35 cellular contexts compared by ENCODE assay signal in genomic region chr4:42561031-42561430, GRCh38.
DNase-seq lines count a peak whose midpoint lies in the region; ATAC-seq, FAIRE-seq and TF ChIP-seq lines count a peak whose summit lies in the region.
"Had no signal": no experiment of that assay in that cellular context is flagged by ENCODE, and none has a peak within 500 bp of the region (broad histone marks: within the 10 kb centered on the region; RNA-seq: fewer than 3 reads in every experiment).

No MANE protein-coding gene starts in this region.

- ATAC-seq in left lung (peak; percentile 44), lower lobe of right lung (peak; percentile 19 to 49), upper lobe of right lung (peak; percentile 37), GM21825 (IDR thresholded peaks at IDR 0.05; ENCODE audit: unreplicated experiment) (no peak)
- ATAC-seq: A549 had no signal

- H3K27me3 ChIP-seq in left lung (no peaks in the 10 kb centered on the region), lower lobe of right lung (ENCODE audit: low read depth) (no peaks in the 10 kb centered on the region), upper lobe of right lung (no peaks in the 10 kb centered on the region)
- H3K27me3 ChIP-seq: BE2C; BLaER1; BLaER1 treated with 17β-estradiol and CSF1 and Interleukin-3, amounts not matched to agents 10 nM and 100 nM had no signal

- no peaks in the 10 kb centered on the region for H3K9me3 ChIP-seq in left lung
- H3K9me3 ChIP-seq in lower lobe of right lung, result no peaks in the 10 kb centered on the region
- H3K9me3 ChIP-seq in upper lobe of right lung, result no peaks in the 10 kb centered on the region
- H3K9me3 ChIP-seq: A549, BE2C, BLaER1, Caco-2 had no signal

- H3K36me3 ChIP-seq in left lung (peaks cover 0 to 10% of the 10 kb centered on the region in 2 donors), lower lobe of right lung (peaks cover 5% of the 10 kb centered on the region), upper lobe of right lung (no peaks in the 10 kb centered on the region)

- DNase-seq in left lung, result peak in 1 of 2 donors; percentile 33
- no peak for DNase-seq in lower lobe of right lung
- DNase-seq in upper lobe of right lung, result no peak
- no peak for DNase-seq in urothelium cell line (ENCODE audit: low spot score)
- DNase-seq in HT-29 (ENCODE audit: low spot score), result no peak
- no peak for DNase-seq in NCI-H2081 treated with DMSO at 0.1 percent for 48 hours (lab: John Stamatoyannopoulos, UW)
- DNase-seq in stimulated activated CD4-positive, alpha-beta T cell treated with anti-CD3 and anti-CD28 coated beads, Interleukin-4, amount 100 ng/mL, for 4 hours, result no peak
- DNase-seq: 8988T; ACHN; AML-193; BE2C; C1 segment of cervical spinal cord; Caco-2; Calu3; CD4-positive, alpha-beta memory T cell; CD4-positive, alpha-beta T cell; CD4-positive, CD25-positive, alpha-beta regulatory T cell; CD8-positive, alpha-beta memory T cell; CD8-positive, alpha-beta T cell; COR-L47; DMS 273 treated with DMSO at 0.1 percent for 48 hours; DMS153; DMS53; DMS79; DMS79 treated with DMSO at 0.1 percent for 48 hours; DND-41; EL had no signal

- no peak for TF ChIP-seq CTCF in left lung (IDR thresholded peaks at IDR 0.05)
- no peak for TF ChIP-seq CTCF in lower lobe of right lung (IDR thresholded peaks at IDR 0.05)
- no peak for TF ChIP-seq CTCF in upper lobe of right lung (IDR thresholded peaks at IDR 0.05)

- H3K27ac ChIP-seq in left lung, result no peak overlapping the region
- no peak overlapping the region for H3K27ac ChIP-seq in lower lobe of right lung
- H3K27ac ChIP-seq in upper lobe of right lung, result no peak overlapping the region
- H3K27ac ChIP-seq: 22Rv1; A549; BLaER1; BLaER1 treated with 17β-estradiol and CSF1 and Interleukin-3, amounts not matched to agents 10 nM and 100 nM; C4-2B had no signal

- intact Hi-C loops in left lung (cut with DNase I) (no loop called here), lower lobe of right lung (cut with DNase I) (loop anchor here (10.0 kb wide), 1 partner anchor 184 kb away; no protein-coding TSS in a partner anchor), upper lobe of right lung (cut with DNase I) (no loop called here)

- peak; percentile 35 for FAIRE-seq in urothelium cell line (lab: Jason Lieb, UNC)
- FAIRE-seq: A204.1, A549, D721Med had no signal

- no peak overlapping the region for H3K4me3 ChIP-seq in left lung
- H3K4me3 ChIP-seq in lower lobe of right lung, result no peak overlapping the region
- no peak overlapping the region for H3K4me3 ChIP-seq in upper lobe of right lung
- H3K4me3 ChIP-seq: A549; BLaER1; BLaER1 treated with 17β-estradiol and CSF1 and Interleukin-3, amounts not matched to agents 10 nM and 100 nM had no signal

- H3K4me1 ChIP-seq in left lung, result no peaks in the 10 kb centered on the region
- H3K4me1 ChIP-seq in lower lobe of right lung, result no peaks in the 10 kb centered on the region
- no peaks in the 10 kb centered on the region for H3K4me1 ChIP-seq in upper lobe of right lung
- H3K4me1 ChIP-seq: A549; BE2C; BLaER1; BLaER1 treated with 17β-estradiol and CSF1 and Interleukin-3, amounts not matched to agents 10 nM and 100 nM; Caco-2 had no signal
